12 cellular contexts compared by ENCODE assay signal in the genomic region with DNA sequence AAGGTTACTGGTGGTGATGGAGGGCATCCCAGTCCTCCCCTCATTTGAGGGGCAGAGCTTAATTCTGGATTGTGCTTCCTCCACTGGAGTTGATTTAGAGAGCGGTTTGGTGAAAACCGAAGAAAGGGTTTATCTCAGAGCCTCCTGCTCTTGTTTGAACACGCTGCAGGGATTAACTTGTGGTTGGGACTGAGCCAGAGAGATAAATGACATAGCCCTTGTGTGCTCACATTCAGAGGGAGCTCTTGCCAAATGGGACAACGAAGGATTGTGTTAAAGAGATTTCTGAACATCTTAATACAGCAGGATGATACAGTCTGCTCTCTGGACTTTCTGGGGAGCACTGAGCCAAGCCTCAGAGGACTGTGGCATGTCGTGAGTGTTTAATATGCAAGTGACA.
DNase-seq lines count a peak whose midpoint lies in the region; ATAC-seq lines count a peak whose summit lies in the region.
"Had no signal": no experiment of that assay in that cellular context is flagged by ENCODE, and none has a peak within 500 bp of the region (broad histone marks: within the 10 kb centered on the region; RNA-seq: fewer than 3 reads in every experiment).

No MANE protein-coding gene starts in this region.

- DNase-seq in D341Med (ENCODE audit: low spot score) (peak; percentile 84), NCI-H2081 treated with DMSO at 0.1 percent for 48 hours (lab: John Stamatoyannopoulos, UW) (peak; percentile 65), adipocyte (ENCODE audit: low read depth) (peak; percentile 28), iris pigment epithelial cell (ENCODE audit: low read depth) (peak; percentile 80), 8988T (no peak), occipital lobe (lab: John Stamatoyannopoulos, UW) (no peak)
- DNase-seq: activated naive CD8-positive, alpha-beta T cell treated with anti-CD3 and anti-CD28 coated beads, Interleukin-2, amount 50 U/mL, for 24 hours; C1 segment of cervical spinal cord; NK-92 treated with Interleukin-12 subunit alpha and Interleukin-12 subunit beta, amount 100 ng/mL, for 24 hours had no signal

- H3K27me3 ChIP-seq in adipocyte (replicated peaks; ENCODE audit: control insufficient read depth, insufficient read depth, low read length), result no peaks in the 10 kb centered on the region

- H3K9ac ChIP-seq in adipocyte (ENCODE audit: low read length), result no peak overlapping the region

- peaks cover 6% of the 10 kb centered on the region for H3K9me3 ChIP-seq in adipocyte (ENCODE audit: control insufficient read depth, low read length)

- H3K4me1 ChIP-seq in adipocyte (ENCODE audit: control insufficient read depth, insufficient read depth, low read length), result peaks cover 26% of the 10 kb centered on the region

- no peak overlapping the region for H3K4me3 ChIP-seq in adipocyte (ENCODE audit: low read length)
- H3K4me3 ChIP-seq: GM23338 had no signal

- H3K36me3 ChIP-seq in adipocyte (ENCODE audit: control insufficient read depth, insufficient read depth, low read length, severe bottlenecking), result no peaks in the 10 kb centered on the region

- ATAC-seq in HG03521 (IDR thresholded peaks at IDR 0.05; ENCODE audit: unreplicated experiment), result no peak
- no peak for ATAC-seq in HG03439 (IDR thresholded peaks at IDR 0.05; ENCODE audit: unreplicated experiment)
- ATAC-seq: activated naive CD8-positive, alpha-beta T cell treated with anti-CD3 and anti-CD28 coated beads, Interleukin-2, amount 50 U/mL, for 24 hours; GM23338 had no signal

Comparison
In these comparisons a context has a peak if more than half of its experiments do, and no peak if none do; other contexts are left out.
1. DNase-seq: peak in D341Med (single experiment), NCI-H2081 treated with DMSO at 0.1 percent for 48 hours (single experiment), adipocyte (single experiment) and iris pigment epithelial cell (single experiment); none in 8988T (single experiment) and occipital lobe (single experiment).